Comparison of ENCODE assay signal across 1 cellular context in the genomic region with DNA sequence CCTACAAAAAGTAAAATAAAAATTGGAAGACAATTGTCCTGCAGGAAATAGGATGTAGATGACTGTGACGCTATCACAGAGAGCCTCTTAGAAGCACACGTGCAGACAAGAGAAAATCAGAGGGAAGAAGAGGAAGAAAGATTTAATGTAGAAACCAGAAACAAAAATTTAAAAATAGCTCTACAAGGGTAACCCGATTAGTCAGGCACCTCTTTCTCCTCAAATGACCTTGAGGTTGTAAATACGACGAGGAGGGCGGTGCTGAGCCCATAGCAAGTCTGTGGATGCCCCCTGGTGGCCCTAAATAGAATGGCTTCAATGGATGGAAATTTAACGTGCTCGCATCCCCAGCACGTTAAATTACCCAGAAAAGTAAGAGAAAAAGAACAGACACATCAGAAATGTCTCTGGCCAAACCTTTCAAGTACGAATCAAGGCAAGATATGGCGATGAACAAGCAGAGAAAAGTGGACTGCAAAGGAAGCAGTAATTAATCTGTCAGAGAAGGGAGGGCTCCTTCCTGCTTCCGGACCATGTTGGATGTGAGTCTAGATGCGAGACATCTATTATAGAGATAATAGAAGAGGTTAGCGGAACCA.
TF ChIP-seq lines count a peak whose summit lies in the region.

No MANE protein-coding gene starts in this region.

TF ChIP-seq in K562, 482 proteins besides CTCF, POLR2A, EP300 and RAD21 (continued from another document and continues in another):
- TF ChIP-seq, protein P1, sequence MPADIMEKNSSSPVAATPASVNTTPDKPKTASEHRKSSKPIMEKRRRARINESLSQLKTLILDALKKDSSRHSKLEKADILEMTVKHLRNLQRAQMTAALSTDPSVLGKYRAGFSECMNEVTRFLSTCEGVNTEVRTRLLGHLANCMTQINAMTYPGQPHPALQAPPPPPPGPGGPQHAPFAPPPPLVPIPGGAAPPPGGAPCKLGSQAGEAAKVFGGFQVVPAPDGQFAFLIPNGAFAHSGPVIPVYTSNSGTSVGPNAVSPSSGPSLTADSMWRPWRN (IDR thresholded peaks at IDR 0.05; ENCODE audit: low read depth), result no peak
- TF ChIP-seq PTRF (tag; IDR thresholded peaks at IDR 0.05) (no peak), RBM15 (IDR thresholded peaks at IDR 0.05; ENCODE audit: insufficient read depth, low read length) (no peak), FOXA1 (IDR thresholded peaks at IDR 0.05; ENCODE audit: borderline replicate concordance) (no peak), FUS (optimal IDR thresholded peaks at IDR 0.05; ENCODE audit: low read depth, low read length) (no peak), RFX5 (IDR thresholded peaks at IDR 0.05; ENCODE audit: low read depth, low read length) (no peak), NFE2L1 (tag; IDR thresholded peaks at IDR 0.05; ENCODE audit: borderline replicate concordance, low read depth) (no peak), SREBF2 (CRISPR knock-in tag; IDR thresholded peaks at IDR 0.05) (no peak), FIP1L1 (IDR thresholded peaks at IDR 0.05; ENCODE audit: low read depth, low read length, poor library complexity, severe bottlenecking) (no peak), ZNF668 (CRISPR knock-in tag; IDR thresholded peaks at IDR 0.05) (no peak), NR2F6 (CRISPR knock-in tag; IDR thresholded peaks at IDR 0.05) (no peak), EGR1 (conservative IDR thresholded peaks at IDR 0.05) (no peak), SMAD3 (CRISPR knock-in tag; conservative IDR thresholded peaks at IDR 0.05) (no peak), LEF1 (IDR thresholded peaks at IDR 0.05) (no peak), SIN3B (IDR thresholded peaks at IDR 0.05; ENCODE audit: low read depth) (no peak), ZC3H4 (CRISPR knock-in tag; IDR thresholded peaks at IDR 0.05; ENCODE audit: borderline replicate concordance) (no peak), JUN (IDR thresholded peaks at IDR 0.05; ENCODE audit: borderline replicate concordance, low read depth, low read length) (0 out of 2 replicates have a peak, but pooled peaks have one; percentile 13), JUN (CRISPR knock-in tag; IDR thresholded peaks at IDR 0.05; ENCODE audit: borderline replicate concordance) (no peak; the same call in 1 of the 2 replicates), ZEB2 (IDR thresholded peaks at IDR 0.05) (peak; percentile 42; the same call in 1 of the 2 replicates), MBD2 (IDR thresholded peaks at IDR 0.05; ENCODE audit: borderline replicate concordance, low read depth) (no peak), PHF21A (IDR thresholded peaks at IDR 0.05; ENCODE audit: borderline replicate concordance, low read depth) (0 out of 2 replicates have a peak, but pooled peaks have one; percentile 30), TAF9B (IDR thresholded peaks at IDR 0.05; ENCODE audit: partially characterized antibody) (no peak), MECOM (CRISPR knock-in tag; IDR thresholded peaks at IDR 0.05) (no peak), TEAD2 (tag; IDR thresholded peaks at IDR 0.05) (no peak), ZNF584 (CRISPR knock-in tag; IDR thresholded peaks at IDR 0.05; ENCODE audit: low read depth) (no peak), BRD4 (IDR thresholded peaks at IDR 0.05) (0 out of 2 replicates have a peak, but pooled peaks have one; percentile 35), DIDO1 (tag; IDR thresholded peaks at IDR 0.05; ENCODE audit: low read depth) (no peak), RBM39 (optimal IDR thresholded peaks at IDR 0.05; ENCODE audit: low read depth, low read length) (no peak), ZFP1 (CRISPR knock-in tag; IDR thresholded peaks at IDR 0.05) (no peak), PCBP2 (IDR thresholded peaks at IDR 0.05; ENCODE audit: low read depth, low read length, poor library complexity, severe bottlenecking) (no peak), NFIX (CRISPR knock-in tag; IDR thresholded peaks at IDR 0.05; ENCODE audit: low read depth) (no peak), C11orf30 (IDR thresholded peaks at IDR 0.05; ENCODE audit: low read depth) (no peak)
- TF ChIP-seq, protein P2, sequence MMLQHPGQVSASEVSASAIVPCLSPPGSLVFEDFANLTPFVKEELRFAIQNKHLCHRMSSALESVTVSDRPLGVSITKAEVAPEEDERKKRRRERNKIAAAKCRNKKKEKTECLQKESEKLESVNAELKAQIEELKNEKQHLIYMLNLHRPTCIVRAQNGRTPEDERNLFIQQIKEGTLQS (IDR thresholded peaks at IDR 0.05), result no peak
- TF ChIP-seq, protein P2 (CRISPR knock-in tag; conservative IDR thresholded peaks at IDR 0.05), result no peak
- TF ChIP-seq, protein P3, sequence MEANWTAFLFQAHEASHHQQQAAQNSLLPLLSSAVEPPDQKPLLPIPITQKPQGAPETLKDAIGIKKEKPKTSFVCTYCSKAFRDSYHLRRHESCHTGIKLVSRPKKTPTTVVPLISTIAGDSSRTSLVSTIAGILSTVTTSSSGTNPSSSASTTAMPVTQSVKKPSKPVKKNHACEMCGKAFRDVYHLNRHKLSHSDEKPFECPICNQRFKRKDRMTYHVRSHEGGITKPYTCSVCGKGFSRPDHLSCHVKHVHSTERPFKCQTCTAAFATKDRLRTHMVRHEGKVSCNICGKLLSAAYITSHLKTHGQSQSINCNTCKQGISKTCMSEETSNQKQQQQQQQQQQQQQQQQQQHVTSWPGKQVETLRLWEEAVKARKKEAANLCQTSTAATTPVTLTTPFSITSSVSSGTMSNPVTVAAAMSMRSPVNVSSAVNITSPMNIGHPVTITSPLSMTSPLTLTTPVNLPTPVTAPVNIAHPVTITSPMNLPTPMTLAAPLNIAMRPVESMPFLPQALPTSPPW (CRISPR knock-in tag; IDR thresholded peaks at IDR 0.05), result peak; percentile 32; the same call in 1 of the 2 replicates
- TF ChIP-seq, protein P4, sequence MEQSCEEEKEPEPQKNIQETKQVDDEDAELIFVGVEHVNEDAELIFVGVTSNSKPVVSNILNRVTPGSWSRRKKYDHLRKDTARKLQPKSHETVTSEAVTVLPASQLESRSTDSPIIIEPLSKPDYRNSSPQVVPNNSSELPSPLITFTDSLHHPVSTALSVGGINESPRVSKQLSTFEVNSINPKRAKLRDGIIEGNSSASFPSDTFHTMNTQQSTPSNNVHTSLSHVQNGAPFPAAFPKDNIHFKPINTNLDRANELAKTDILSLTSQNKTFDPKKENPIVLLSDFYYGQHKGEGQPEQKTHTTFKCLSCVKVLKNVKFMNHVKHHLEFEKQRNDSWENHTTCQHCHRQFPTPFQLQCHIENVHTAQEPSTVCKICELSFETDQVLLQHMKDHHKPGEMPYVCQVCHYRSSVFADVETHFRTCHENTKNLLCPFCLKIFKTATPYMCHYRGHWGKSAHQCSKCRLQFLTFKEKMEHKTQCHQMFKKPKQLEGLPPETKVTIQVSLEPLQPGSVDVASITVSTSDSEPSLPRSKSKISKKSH (CRISPR knock-in tag; IDR thresholded peaks at IDR 0.05), result no peak
- TF ChIP-seq, protein P5, sequence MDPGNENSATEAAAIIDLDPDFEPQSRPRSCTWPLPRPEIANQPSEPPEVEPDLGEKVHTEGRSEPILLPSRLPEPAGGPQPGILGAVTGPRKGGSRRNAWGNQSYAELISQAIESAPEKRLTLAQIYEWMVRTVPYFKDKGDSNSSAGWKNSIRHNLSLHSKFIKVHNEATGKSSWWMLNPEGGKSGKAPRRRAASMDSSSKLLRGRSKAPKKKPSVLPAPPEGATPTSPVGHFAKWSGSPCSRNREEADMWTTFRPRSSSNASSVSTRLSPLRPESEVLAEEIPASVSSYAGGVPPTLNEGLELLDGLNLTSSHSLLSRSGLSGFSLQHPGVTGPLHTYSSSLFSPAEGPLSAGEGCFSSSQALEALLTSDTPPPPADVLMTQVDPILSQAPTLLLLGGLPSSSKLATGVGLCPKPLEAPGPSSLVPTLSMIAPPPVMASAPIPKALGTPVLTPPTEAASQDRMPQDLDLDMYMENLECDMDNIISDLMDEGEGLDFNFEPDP (CRISPR knock-in tag; IDR thresholded peaks at IDR 0.05), result no peak
- TF ChIP-seq, protein P6, sequence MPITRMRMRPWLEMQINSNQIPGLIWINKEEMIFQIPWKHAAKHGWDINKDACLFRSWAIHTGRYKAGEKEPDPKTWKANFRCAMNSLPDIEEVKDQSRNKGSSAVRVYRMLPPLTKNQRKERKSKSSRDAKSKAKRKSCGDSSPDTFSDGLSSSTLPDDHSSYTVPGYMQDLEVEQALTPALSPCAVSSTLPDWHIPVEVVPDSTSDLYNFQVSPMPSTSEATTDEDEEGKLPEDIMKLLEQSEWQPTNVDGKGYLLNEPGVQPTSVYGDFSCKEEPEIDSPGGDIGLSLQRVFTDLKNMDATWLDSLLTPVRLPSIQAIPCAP (CRISPR knock-in tag; IDR thresholded peaks at IDR 0.05; ENCODE audit: borderline replicate concordance), result no peak
- TF ChIP-seq, protein P7, sequence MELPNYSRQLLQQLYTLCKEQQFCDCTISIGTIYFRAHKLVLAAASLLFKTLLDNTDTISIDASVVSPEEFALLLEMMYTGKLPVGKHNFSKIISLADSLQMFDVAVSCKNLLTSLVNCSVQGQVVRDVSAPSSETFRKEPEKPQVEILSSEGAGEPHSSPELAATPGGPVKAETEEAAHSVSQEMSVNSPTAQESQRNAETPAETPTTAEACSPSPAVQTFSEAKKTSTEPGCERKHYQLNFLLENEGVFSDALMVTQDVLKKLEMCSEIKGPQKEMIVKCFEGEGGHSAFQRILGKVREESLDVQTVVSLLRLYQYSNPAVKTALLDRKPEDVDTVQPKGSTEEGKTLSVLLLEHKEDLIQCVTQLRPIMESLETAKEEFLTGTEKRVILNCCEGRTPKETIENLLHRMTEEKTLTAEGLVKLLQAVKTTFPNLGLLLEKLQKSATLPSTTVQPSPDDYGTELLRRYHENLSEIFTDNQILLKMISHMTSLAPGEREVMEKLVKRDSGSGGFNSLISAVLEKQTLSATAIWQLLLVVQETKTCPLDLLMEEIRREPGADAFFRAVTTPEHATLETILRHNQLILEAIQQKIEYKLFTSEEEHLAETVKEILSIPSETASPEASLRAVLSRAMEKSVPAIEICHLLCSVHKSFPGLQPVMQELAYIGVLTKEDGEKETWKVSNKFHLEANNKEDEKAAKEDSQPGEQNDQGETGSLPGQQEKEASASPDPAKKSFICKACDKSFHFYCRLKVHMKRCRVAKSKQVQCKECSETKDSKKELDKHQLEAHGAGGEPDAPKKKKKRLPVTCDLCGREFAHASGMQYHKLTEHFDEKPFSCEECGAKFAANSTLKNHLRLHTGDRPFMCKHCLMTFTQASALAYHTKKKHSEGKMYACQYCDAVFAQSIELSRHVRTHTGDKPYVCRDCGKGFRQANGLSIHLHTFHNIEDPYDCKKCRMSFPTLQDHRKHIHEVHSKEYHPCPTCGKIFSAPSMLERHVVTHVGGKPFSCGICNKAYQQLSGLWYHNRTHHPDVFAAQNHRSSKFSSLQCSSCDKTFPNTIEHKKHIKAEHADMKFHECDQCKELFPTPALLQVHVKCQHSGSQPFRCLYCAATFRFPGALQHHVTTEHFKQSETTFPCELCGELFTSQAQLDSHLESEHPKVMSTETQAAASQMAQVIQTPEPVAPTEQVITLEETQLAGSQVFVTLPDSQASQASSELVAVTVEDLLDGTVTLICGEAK (IDR thresholded peaks at IDR 0.05), result peak; percentile 18; the same call in 1 of the 2 replicates
- TF ChIP-seq, protein P7 (CRISPR knock-in tag; IDR thresholded peaks at IDR 0.05), result no peak
- TF ChIP-seq, protein P8, sequence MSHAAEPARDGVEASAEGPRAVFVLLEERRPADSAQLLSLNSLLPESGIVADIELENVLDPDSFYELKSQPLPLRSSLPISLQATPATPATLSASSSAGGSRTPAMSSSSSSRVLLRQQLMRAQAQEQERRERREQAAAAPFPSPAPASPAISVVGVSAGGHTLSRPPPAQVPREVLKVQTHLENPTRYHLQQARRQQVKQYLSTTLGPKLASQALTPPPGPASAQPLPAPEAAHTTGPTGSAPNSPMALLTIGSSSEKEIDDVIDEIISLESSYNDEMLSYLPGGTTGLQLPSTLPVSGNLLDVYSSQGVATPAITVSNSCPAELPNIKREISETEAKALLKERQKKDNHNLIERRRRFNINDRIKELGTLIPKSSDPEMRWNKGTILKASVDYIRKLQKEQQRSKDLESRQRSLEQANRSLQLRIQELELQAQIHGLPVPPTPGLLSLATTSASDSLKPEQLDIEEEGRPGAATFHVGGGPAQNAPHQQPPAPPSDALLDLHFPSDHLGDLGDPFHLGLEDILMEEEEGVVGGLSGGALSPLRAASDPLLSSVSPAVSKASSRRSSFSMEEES (CRISPR knock-in tag; IDR thresholded peaks at IDR 0.05), result no peak
- TF ChIP-seq, protein P9, sequence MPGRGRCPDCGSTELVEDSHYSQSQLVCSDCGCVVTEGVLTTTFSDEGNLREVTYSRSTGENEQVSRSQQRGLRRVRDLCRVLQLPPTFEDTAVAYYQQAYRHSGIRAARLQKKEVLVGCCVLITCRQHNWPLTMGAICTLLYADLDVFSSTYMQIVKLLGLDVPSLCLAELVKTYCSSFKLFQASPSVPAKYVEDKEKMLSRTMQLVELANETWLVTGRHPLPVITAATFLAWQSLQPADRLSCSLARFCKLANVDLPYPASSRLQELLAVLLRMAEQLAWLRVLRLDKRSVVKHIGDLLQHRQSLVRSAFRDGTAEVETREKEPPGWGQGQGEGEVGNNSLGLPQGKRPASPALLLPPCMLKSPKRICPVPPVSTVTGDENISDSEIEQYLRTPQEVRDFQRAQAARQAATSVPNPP (IDR thresholded peaks at IDR 0.05; ENCODE audit: borderline replicate concordance, insufficient read depth, insufficient read length), result no peak
- TF ChIP-seq, protein P10, sequence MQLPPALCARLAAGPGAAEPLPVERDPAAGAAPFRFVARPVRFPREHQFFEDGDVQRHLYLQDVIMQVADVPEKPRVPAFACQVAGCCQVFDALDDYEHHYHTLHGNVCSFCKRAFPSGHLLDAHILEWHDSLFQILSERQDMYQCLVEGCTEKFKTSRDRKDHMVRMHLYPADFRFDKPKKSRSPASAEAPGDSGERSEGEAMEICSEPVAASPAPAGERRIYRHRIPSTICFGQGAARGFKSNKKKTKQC (CRISPR knock-in tag; IDR thresholded peaks at IDR 0.05), result no peak
